ENCODE assay signal across 10 cellular contexts in genomic region chr17:66494023-66494803, GRCh38.
DNase-seq lines count a peak whose midpoint lies in the region; ATAC-seq, FAIRE-seq and TF ChIP-seq lines count a peak whose summit lies in the region.
"Had no signal": no experiment of that assay in that cellular context is flagged by ENCODE, and none has a peak within 500 bp of the region (broad histone marks: within the 10 kb centered on the region; RNA-seq: fewer than 3 reads in every experiment).

No MANE protein-coding gene starts in this region.

- peaks cover 52 to 88% (median 60%) of the 10 kb centered on the region in 10 experiments for H3K4me1 ChIP-seq in BLaER1 treated with 17β-estradiol and CSF1 and Interleukin-3, amounts not matched to agents 10 nM and 100 nM

- H3K9me3 Mint-ChIP-seq in WTC11 (no peaks in the 10 kb centered on the region), immature natural killer cell (no peaks in the 10 kb centered on the region)

- peak; percentile 65 for ATAC-seq in WTC11

- peak overlapping the region in 10 of 11 experiments; percentile 7 to 71 (median 32); a peak in 13 of 22 replicates for H3K9ac ChIP-seq in BLaER1 treated with 17β-estradiol and CSF1 and Interleukin-3, amounts not matched to agents 10 nM and 100 nM

- peak overlapping the region; percentile 53 to 91 (median 77) for H3K4me2 ChIP-seq in BLaER1 treated with 17β-estradiol and CSF1 and Interleukin-3, amounts not matched to agents 10 nM and 100 nM

- DNase-seq in HTR-8/SVneo (ENCODE audit: insufficient read length, low spot score) (peak; percentile 86), WTC11 (ENCODE audit: low spot score) (no peak), immature natural killer cell (no peak), frontal cortex (ENCODE audit: low spot score in 2 of 2) (no peak), NCI-H187 (lab: John Stamatoyannopoulos, UW) (no peak), SHP77 (lab: John Stamatoyannopoulos, UW) (no peak), ecto neural progenitor cell (ENCODE audit: low spot score) (no peak)
- DNase-seq: kidney had no signal

- CTCF ChIA-PET in WTC11 (lab: Charles Lee): interaction anchor here (1.1 kb wide), 1 partner anchor 73 kb away, joined by 3 read pairs; no protein-coding TSS in a partner anchor

- peak overlapping the region in 3 of 10 experiments; percentile 0 to 31 (median 15); a peak in 4 of 20 replicates for H3K4me3 ChIP-seq in BLaER1 treated with 17β-estradiol and CSF1 and Interleukin-3, amounts not matched to agents 10 nM and 100 nM

- H3K4me3 Mint-ChIP-seq in WTC11 (no peak overlapping the region), immature natural killer cell (no peak overlapping the region)

- TF ChIP-seq CTCF in WTC11 (IDR thresholded peaks at IDR 0.05): no peak

- H3K36me3 ChIP-seq in BLaER1 treated with 17β-estradiol and CSF1 and Interleukin-3, amounts not matched to agents 10 nM and 100 nM: peaks cover 0 to 28% (median 0%) of the 10 kb centered on the region in 11 experiments; a peak in 4 of 22 replicates

- peak overlapping the region; percentile 29 for H3K27ac Mint-ChIP-seq in WTC11
- peak overlapping the region in 4 of 6 donors; percentile 29 to 68 (median 46) for H3K27ac Mint-ChIP-seq in immature natural killer cell

- FAIRE-seq in HTR-8/SVneo (lab: Jason Lieb, UNC): peak; percentile 72
- FAIRE-seq in frontal cortex (lab: Jason Lieb, UNC): no peak
- FAIRE-seq: kidney had no signal

- peak overlapping the region; percentile 40 to 88 (median 73); a peak in 21 of 22 replicates for H3K27ac ChIP-seq in BLaER1 treated with 17β-estradiol and CSF1 and Interleukin-3, amounts not matched to agents 10 nM and 100 nM
- H3K27ac ChIP-seq: VCaP had no signal

- H3K27me3 ChIP-seq in BLaER1 treated with 17β-estradiol and CSF1 and Interleukin-3, amounts not matched to agents 10 nM and 100 nM: no peaks in the 10 kb centered on the region

- H3K36me3 Mint-ChIP-seq in WTC11 (no peaks in the 10 kb centered on the region), immature natural killer cell (peaks cover 0 to 7% (median 0%) of the 10 kb centered on the region in 3 donors)

- peaks cover 0 to 7% (median 0%) of the 10 kb centered on the region in 11 experiments; a peak in 1 of 22 replicates for H4K20me1 ChIP-seq in BLaER1 treated with 17β-estradiol and CSF1 and Interleukin-3, amounts not matched to agents 10 nM and 100 nM

- H3K27me3 Mint-ChIP-seq in WTC11 (ENCODE audit: low read depth): no peaks in the 10 kb centered on the region
- H3K27me3 Mint-ChIP-seq in immature natural killer cell (ENCODE audit: low read depth in 3 of 3): peaks cover 0 to 3% (median 1%) of the 10 kb centered on the region in 3 donors

- no peaks in the 10 kb centered on the region for H3K9me3 ChIP-seq in BLaER1 treated with 17β-estradiol and CSF1 and Interleukin-3, amounts not matched to agents 10 nM and 100 nM (replicated peaks in 1 of 11)

- POLR2A ChIA-PET in WTC11 (lab: Charles Lee): no interaction called here

- H3K4me1 Mint-ChIP-seq in WTC11 (peaks cover 52% of the 10 kb centered on the region), immature natural killer cell (peaks cover 18 to 38% of the 10 kb centered on the region in 2 donors)

TF ChIP-seq in WTC11, 78 proteins besides CTCF, POLR2A, EP300 and RAD21:
- no peak for TF ChIP-seq TCF7 (CRISPR knock-in tag; IDR thresholded peaks at IDR 0.05; ENCODE audit: low read depth)
- TF ChIP-seq IRF1 (CRISPR knock-in tag; IDR thresholded peaks at IDR 0.05): no peak
TF ChIP-seq in WTC11: peak in this region for 0.
